ENCODE assay signal across 8 cellular contexts in the genomic region with DNA sequence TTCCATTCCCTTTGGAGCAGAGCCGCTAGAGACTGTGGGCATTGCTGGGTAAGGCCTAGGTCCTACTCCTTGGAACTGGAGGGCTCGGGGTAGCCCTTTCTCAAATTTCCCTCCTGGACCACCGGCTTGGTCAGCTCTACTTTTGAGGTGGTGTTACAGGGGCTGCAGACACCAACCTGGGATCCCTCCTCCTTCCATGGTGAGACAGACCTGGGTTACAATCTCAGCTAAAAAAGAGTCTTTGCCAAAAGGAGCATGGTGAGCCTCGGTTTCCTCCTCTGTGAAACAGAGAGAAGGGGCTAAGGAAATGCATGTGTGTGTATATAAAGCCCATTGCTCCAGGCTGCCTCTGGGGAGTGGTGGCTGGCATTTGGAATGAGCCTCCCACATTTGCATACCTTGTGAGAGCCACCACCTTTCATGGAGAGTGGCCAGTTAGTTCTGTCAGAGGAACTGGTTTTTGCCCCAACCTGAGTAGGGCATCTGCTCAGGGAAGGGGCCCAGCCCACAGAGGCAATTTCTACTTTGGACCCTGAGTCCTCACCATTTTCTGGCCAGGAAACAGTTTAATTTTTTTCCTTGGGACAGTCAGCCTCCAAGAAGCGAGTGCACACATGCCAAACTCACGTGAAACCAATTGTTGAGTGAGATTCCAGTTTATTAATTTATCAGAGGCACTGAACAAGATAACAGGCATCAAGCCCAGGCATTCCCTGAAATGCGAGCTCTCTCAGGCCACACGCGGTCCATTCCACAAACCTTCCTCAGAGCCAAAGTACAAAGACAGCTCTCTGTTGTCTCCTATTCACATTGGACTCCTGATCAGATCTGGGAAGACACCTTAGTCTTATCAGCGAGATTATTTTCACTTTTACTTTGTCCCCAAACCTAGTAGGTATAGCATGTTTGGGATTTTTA. TPM values are rescaled to one million over a fixed set of nuclear protein-coding genes. Genes with fewer than 3 reads are reported as not detected.
A peak's percentile ranks its signal among the peaks of the same experiment; 100 is the strongest.
DNase-seq lines count a peak whose midpoint lies in the region; ATAC-seq and TF ChIP-seq lines count a peak whose summit lies in the region.

No MANE protein-coding gene starts in this region.

- H3K9me3 ChIP-seq in naive thymus-derived CD4-positive, alpha-beta T cell (ENCODE audit: control insufficient read depth in 2 of 3, low read length in 3 of 3) = no peaks in the 10 kb centered on the region

- H3K4me2 ChIP-seq in KMS-11 = peak overlapping the region; percentile 69

- H3K4me3 ChIP-seq in AG10803 (ENCODE audit: low read length) (peak overlapping the region; percentile 81), KMS-11 (IDR thresholded peaks at IDR 0.05; ENCODE audit: insufficient read depth, low read depth, low read length) (no peak overlapping the region)
- H3K4me3 ChIP-seq in naive thymus-derived CD4-positive, alpha-beta T cell (ENCODE audit: low read length) = no peak overlapping the region

- H3K27ac ChIP-seq in KMS-11 = no peak overlapping the region
- no peak overlapping the region for H3K27ac ChIP-seq in naive thymus-derived CD4-positive, alpha-beta T cell (ENCODE audit: low read depth, low read length)

- no peak overlapping the region for H3K9ac ChIP-seq in KMS-11

- no peaks in the 10 kb centered on the region for H3K79me2 ChIP-seq in KMS-11 (ENCODE audit: insufficient read depth, low read depth)

- H3K36me3 Mint-ChIP-seq in chondrocyte (ENCODE audit: low read depth) = no peaks in the 10 kb centered on the region
- H3K36me3 Mint-ChIP-seq in naive thymus-derived CD4-positive, alpha-beta T cell = no peaks in the 10 kb centered on the region

- no peak for ATAC-seq in naive thymus-derived CD4-positive, alpha-beta T cell

- POLR2A ChIA-PET in naive thymus-derived CD4-positive, alpha-beta T cell (lab: Charles Lee) = no interaction called here

- H3K4me1 Mint-ChIP-seq in chondrocyte (ENCODE audit: low read depth) = peaks cover 56% of the 10 kb centered on the region
- peaks cover 16 to 44% (median 23%) of the 10 kb centered on the region in 7 donors for H3K4me1 Mint-ChIP-seq in naive thymus-derived CD4-positive, alpha-beta T cell

- H3K36me3 ChIP-seq in KMS-11 (ENCODE audit: insufficient read depth) = no peaks in the 10 kb centered on the region
- no peaks in the 10 kb centered on the region for H3K36me3 ChIP-seq in naive thymus-derived CD4-positive, alpha-beta T cell (ENCODE audit: control insufficient read depth in 2 of 3, insufficient read depth in 3 of 3, low read length in 3 of 3)

- no peaks in the 10 kb centered on the region for H3K27me3 ChIP-seq in KMS-11 (ENCODE audit: insufficient read depth, low read depth)
- no peaks in the 10 kb centered on the region for H3K27me3 ChIP-seq in naive thymus-derived CD4-positive, alpha-beta T cell (ENCODE audit: control insufficient read depth in 2 of 2, insufficient read depth in 2 of 2, low read length in 2 of 2)

- H3K27me3 Mint-ChIP-seq in chondrocyte (ENCODE audit: low read depth) = no peaks in the 10 kb centered on the region
- H3K27me3 Mint-ChIP-seq in naive thymus-derived CD4-positive, alpha-beta T cell = no peaks in the 10 kb centered on the region

- CTCF ChIA-PET in naive thymus-derived CD4-positive, alpha-beta T cell (lab: Charles Lee) = interaction anchor here (0.6 to 1.9 kb wide), 2 partner anchors 14 to 26 kb away, joined by 3 to 7 read pairs; no protein-coding TSS in a partner anchor

- H3K27ac Mint-ChIP-seq in chondrocyte (ENCODE audit: unreplicated experiment) = peak overlapping the region; percentile 91
- peak overlapping the region in 7 of 9 donors; percentile 12 to 83 (median 56) for H3K27ac Mint-ChIP-seq in naive thymus-derived CD4-positive, alpha-beta T cell

- H3K4me3 Mint-ChIP-seq in chondrocyte (ENCODE audit: unreplicated experiment) = peak overlapping the region; percentile 84
- H3K4me3 Mint-ChIP-seq in naive thymus-derived CD4-positive, alpha-beta T cell = peak overlapping the region; percentile 44 to 98 (median 88)

- intact Hi-C loops in naive thymus-derived CD4-positive, alpha-beta T cell (cut with micrococcal nuclease) = loop anchor here (1.0 to 10.0 kb wide), 3 partner anchors 323 to 1655 kb away; partner anchors contain the start of genes ERI3 (in 1 of the 2), GPBP1L1 (in 1 of the 2), KDM4A (in 1 of the 2) and TMEM69 (in 1 of the 2)

- no peaks in the 10 kb centered on the region for H3K9me3 Mint-ChIP-seq in chondrocyte (ENCODE audit: low read depth)
- H3K9me3 Mint-ChIP-seq in naive thymus-derived CD4-positive, alpha-beta T cell = peaks cover 0 to 3% (median 0%) of the 10 kb centered on the region in 11 donors

- no peak for TF ChIP-seq CTCF in AG10803 (conservative IDR thresholded peaks at IDR 0.05; ENCODE audit: low read length)
- TF ChIP-seq CTCF in KMS-11 (conservative IDR thresholded peaks at IDR 0.05; ENCODE audit: low read depth, low read length) = no peak
- TF ChIP-seq CTCF in chondrocyte (IDR thresholded peaks at IDR 0.05) = no peak

- H2AFZ ChIP-seq in KMS-11 (ENCODE audit: low read depth) = no peak overlapping the region

- DNase-seq in AG10803 (ENCODE audit: low read depth) (no peak), chondrocyte (ENCODE audit: low spot score) (no peak), Kasumi-1 (lab: John Stamatoyannopoulos, UW) (no peak), C1 segment of cervical spinal cord (lab: John Stamatoyannopoulos, UW) (no peak), cerebellar cortex (ENCODE audit: low spot score) (no peak), SKM-1 treated with dmso at 0.1 percent for 144 hours (lab: John Stamatoyannopoulos, UW; ENCODE audit: unreplicated experiment) (no peak)
- no peak for DNase-seq in naive thymus-derived CD4-positive, alpha-beta T cell

- H3K4me1 ChIP-seq in KMS-11 (ENCODE audit: low read depth, poor library complexity, severe bottlenecking) = peaks cover 35% of the 10 kb centered on the region
- peaks cover 0 to 7% of the 10 kb centered on the region in 2 donors for H3K4me1 ChIP-seq in naive thymus-derived CD4-positive, alpha-beta T cell (ENCODE audit: control insufficient read depth in 2 of 2, insufficient read depth in 2 of 2, low read length in 2 of 2)

- H4K20me1 ChIP-seq in KMS-11 (ENCODE audit: insufficient read depth) = no peaks in the 10 kb centered on the region

RNA-seq across cellular contexts. Expression of gene SLC6A9, which starts 0.9 kb away (rescaled TPM):
- 8.4 to 67.3 TPM (median 61.7 TPM) in 3 replicates for total RNA-seq in chondrocyte
- total RNA-seq in naive thymus-derived CD4-positive, alpha-beta T cell = 1 to 10 TPM in 1 of 5 experiments, under 1 TPM in 3, not detected in 1; 0.37 to 5.0 (median 0.53) TPM
- under 1 TPM in 1 of 2 donors, not detected in 1; 0.26 TPM for polyA plus RNA-seq in naive thymus-derived CD4-positive, alpha-beta T cell

RNA-seq across cellular contexts. Expression of gene CCDC24, which starts 40.8 kb away (rescaled TPM):
- 5.4 to 6.8 TPM (median 6.3 TPM) in 3 replicates for total RNA-seq in chondrocyte
- 1 to 10 TPM in 4 of 5 experiments, under 1 TPM in 1; 0.40 to 2.9 (median 1.6) TPM for total RNA-seq in naive thymus-derived CD4-positive, alpha-beta T cell
- polyA plus RNA-seq in naive thymus-derived CD4-positive, alpha-beta T cell = under 1 TPM in 1 of 2 donors, not detected in 1; 0.41 TPM

RNA-seq across cellular contexts. Expression of gene B4GALT2, which starts 53.1 kb away (rescaled TPM):
- total RNA-seq in chondrocyte = 94.8 to 109 TPM (median 99.4 TPM) in 3 replicates
- total RNA-seq in naive thymus-derived CD4-positive, alpha-beta T cell = 10 to 100 TPM in 1 of 5 experiments, 1 to 10 TPM in 2, under 1 TPM in 2; 0.49 to 16.9 (median 1.6) TPM
- polyA plus RNA-seq in naive thymus-derived CD4-positive, alpha-beta T cell = not detected

RNA-seq across cellular contexts. Expression of gene ATP6V0B, which starts 57.4 kb away (rescaled TPM):
- 112 to 123 TPM (median 122 TPM) in 3 replicates for total RNA-seq in chondrocyte
- total RNA-seq in naive thymus-derived CD4-positive, alpha-beta T cell = 100 to 1,000 TPM in 2 of 5 experiments, 10 to 100 TPM in 3; 47.3 to 152 (median 69.3) TPM
- 100 to 1,000 TPM; 147 to 166 TPM for polyA plus RNA-seq in naive thymus-derived CD4-positive, alpha-beta T cell
